ENCODE assay signal across 8 cellular contexts in genomic region chr5:97231025-97231636, GRCh38. TPM values are rescaled to one million over a fixed set of nuclear protein-coding genes. Genes with fewer than 3 reads are reported as not detected.
A peak's percentile ranks its signal among the peaks of the same experiment; 100 is the strongest.
DNase-seq lines count a peak whose midpoint lies in the region; ATAC-seq and TF ChIP-seq lines count a peak whose summit lies in the region.

No MANE protein-coding gene starts in this region.

- H3K27ac Mint-ChIP-seq in activated T-helper 17 cell treated with anti-CD3 and anti-CD28 coated beads, Interleukin-2, amount 50 U/mL, for 72 hours: no peak overlapping the region

- H3K79me2 ChIP-seq in DND-41 (ENCODE audit: insufficient read depth, low read length): no peaks in the 10 kb centered on the region

- intact Hi-C loops in head of caudate nucleus (cut with DNase I): no loop called here

- H3K4me1 ChIP-seq in DND-41 (ENCODE audit: insufficient read depth, low read length): peaks cover 10% of the 10 kb centered on the region; the same call in 1 of the 2 replicates

- H3K9me3 Mint-ChIP-seq in activated T-helper 17 cell treated with anti-CD3 and anti-CD28 coated beads, Interleukin-2, amount 50 U/mL, for 72 hours: no peaks in the 10 kb centered on the region

- peak; percentile 51 for DNase-seq in DND-41
- DNase-seq in NCI-H345 treated with DMSO at 0.1 percent for 48 hours (lab: John Stamatoyannopoulos, UW; ENCODE audit: unreplicated experiment): peak; percentile 35
- DNase-seq in head of caudate nucleus: peak in 31 of 42 donors; percentile 5 to 80 (median 54)
- DNase-seq in pons (ENCODE audit: low spot score): peak; percentile 93
- DNase-seq in activated CD8-positive, alpha-beta memory T cell treated with anti-CD3 and anti-CD28 coated beads, Interleukin-2, amount 50 U/mL, for 48 hours: no peak

- H3K27ac ChIP-seq in DND-41 (ENCODE audit: low read length): no peak overlapping the region

- no peaks in the 10 kb centered on the region for H3K36me3 Mint-ChIP-seq in activated T-helper 17 cell treated with anti-CD3 and anti-CD28 coated beads, Interleukin-2, amount 50 U/mL, for 72 hours (ENCODE audit: low read depth)

- no peaks in the 10 kb centered on the region for H3K27me3 ChIP-seq in DND-41 (ENCODE audit: insufficient read depth, low read length, poor library complexity)

- no peak overlapping the region for H3K9ac ChIP-seq in DND-41 (ENCODE audit: low read depth, low read length)

- no peak overlapping the region for H3K4me3 ChIP-seq in DND-41 (ENCODE audit: low read depth in 1 of 2, low read length in 2 of 2)

- peak; percentile 86 for TF ChIP-seq CTCF in DND-41 (IDR thresholded peaks at IDR 0.05; ENCODE audit: borderline replicate concordance, extremely low read depth, low read length, poor library complexity, severe bottlenecking)

- H2AFZ ChIP-seq in DND-41 (ENCODE audit: low read depth, low read length): peak overlapping the region; percentile 43; the same call in 1 of the 2 replicates

- H4K20me1 ChIP-seq in DND-41 (ENCODE audit: insufficient read depth, low read length): no peaks in the 10 kb centered on the region

- H3K4me1 Mint-ChIP-seq in activated T-helper 17 cell treated with anti-CD3 and anti-CD28 coated beads, Interleukin-2, amount 50 U/mL, for 72 hours: no peaks in the 10 kb centered on the region

- H3K36me3 ChIP-seq in DND-41 (ENCODE audit: insufficient read depth, low read length): no peaks in the 10 kb centered on the region

- no peaks in the 10 kb centered on the region for H3K27me3 Mint-ChIP-seq in activated T-helper 17 cell treated with anti-CD3 and anti-CD28 coated beads, Interleukin-2, amount 50 U/mL, for 72 hours

- no peak overlapping the region for H3K4me3 Mint-ChIP-seq in activated T-helper 17 cell treated with anti-CD3 and anti-CD28 coated beads, Interleukin-2, amount 50 U/mL, for 72 hours

- peaks cover 4% of the 10 kb centered on the region for H3K9me3 ChIP-seq in DND-41 (ENCODE audit: insufficient read depth, low read length, severe bottlenecking)

- ATAC-seq in DND-41 (ENCODE audit: insufficient read depth, low read depth) (peak; percentile 97), GM19395 (IDR thresholded peaks at IDR 0.05; ENCODE audit: unreplicated experiment) (peak; percentile 98), HG03378 (IDR thresholded peaks at IDR 0.05; ENCODE audit: unreplicated experiment) (peak; percentile 92)
- peak; percentile 44 for ATAC-seq in activated T-helper 17 cell treated with anti-CD3 and anti-CD28 coated beads, Interleukin-2, amount 50 U/mL, for 72 hours (replicated peaks)

- no peak overlapping the region for H3K4me2 ChIP-seq in DND-41 (ENCODE audit: insufficient read depth, low read length)

RNA-seq across cellular contexts. Expression of gene RIOK2, which starts 48.1 kb away (rescaled TPM):
- 10 to 100 TPM; 23.2 to 26.5 TPM for total RNA-seq in activated T-helper 17 cell treated with anti-CD3 and anti-CD28 coated beads, Interleukin-2, amount 50 U/mL, for 72 hours

Comparison
In these comparisons a context has a peak if more than half of its experiments do, and no peak if none do; other contexts are left out.
1. ATAC-seq: peak in every context shown above with its lines; median percentile 98 in GM19395; 97 in DND-41; 92 in HG03378; 44 in activated T-helper 17 cell treated with anti-CD3 and anti-CD28 coated beads, Interleukin-2, amount 50 U/mL, for 72 hours.